ENCODE assay signal across 37 cellular contexts in the genomic region with DNA sequence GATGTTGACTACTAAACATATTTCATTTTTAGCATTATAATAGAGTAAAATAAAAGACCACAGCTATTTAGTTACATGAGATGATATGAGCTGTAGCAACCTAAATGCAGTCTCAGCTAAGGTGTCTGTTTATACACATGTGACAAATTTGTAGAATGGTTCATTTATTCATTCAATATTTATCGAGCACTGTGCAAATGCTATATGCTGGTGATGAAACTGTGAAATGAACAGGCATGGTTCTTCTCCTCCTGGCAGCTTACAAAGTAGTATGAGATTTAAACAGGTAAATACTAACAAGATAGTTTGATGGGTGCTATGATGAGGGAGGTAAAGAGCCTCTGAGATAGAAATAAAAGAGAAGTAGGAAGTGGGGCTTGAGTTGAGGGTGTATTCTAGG.
"Had no signal": no experiment of that assay in that cellular context is flagged by ENCODE, and none has a peak within 500 bp of the region (broad histone marks: within the 10 kb centered on the region; RNA-seq: fewer than 3 reads in every experiment).

No MANE protein-coding gene starts in this region.

- H3K4me1 Mint-ChIP-seq: activated CD4-positive, alpha-beta T cell treated with anti-CD3 and anti-CD28 coated beads for 36 hours; activated CD4-positive, alpha-beta T cell treated with anti-CD3 and anti-CD28 coated beads, Interleukin-2, amount 10 ng/mL, durations not matched to agents 7 days and 5 days; activated naive CD4-positive, alpha-beta T cell treated with anti-CD3 and anti-CD28 coated beads, Interleukin-2, amount 10 ng/mL, durations not matched to agents 7 days and 5 days; activated naive CD4-positive, alpha-beta T cell treated with anti-CD3 and anti-CD28 coated beads, Interleukin-2, amount 50 U/mL, for 24 hours; activated naive CD8-positive, alpha-beta T cell treated with anti-CD3 and anti-CD28 coated beads, Interleukin-2, amount 10 ng/mL, durations not matched to agents 7 days and 5 days; activated naive CD8-positive, alpha-beta T cell treated with anti-CD3 and anti-CD28 coated beads, Interleukin-2, amount 50 U/mL, for 24 hours had no signal

- H3K4me3 Mint-ChIP-seq: activated CD4-positive, alpha-beta memory T cell treated with anti-CD3 and anti-CD28 coated beads, Interleukin-2, amount 10 ng/mL, durations not matched to agents 7 days and 5 days; activated CD4-positive, alpha-beta T cell treated with anti-CD3 and anti-CD28 coated beads for 36 hours; activated CD4-positive, alpha-beta T cell treated with anti-CD3 and anti-CD28 coated beads, Interleukin-2, amount 10 ng/mL, durations not matched to agents 7 days and 5 days; activated CD8-positive, alpha-beta memory T cell treated with anti-CD3 and anti-CD28 coated beads, Interleukin-2, amount 10 ng/mL, durations not matched to agents 7 days and 5 days; activated CD8-positive, alpha-beta T cell treated with anti-CD3 and anti-CD28 coated beads, Interleukin-2, amount 10 ng/mL, durations not matched to agents 7 days and 5 days; activated naive CD4-positive, alpha-beta T cell treated with anti-CD3 and anti-CD28 coated beads, Interleukin-2, amount 10 ng/mL, durations not matched to agents 7 days and 5 days; activated naive CD4-positive, alpha-beta T cell treated with anti-CD3 and anti-CD28 coated beads, Interleukin-2, amount 50 U/mL, for 24 hours; activated naive CD8-positive, alpha-beta T cell; activated naive CD8-positive, alpha-beta T cell treated with anti-CD3 and anti-CD28 coated beads, Interleukin-2, amount 10 ng/mL, durations not matched to agents 7 days and 5 days; activated naive CD8-positive, alpha-beta T cell treated with anti-CD3 and anti-CD28 coated beads, Interleukin-2, amount 50 U/mL, for 24 hours; activated T-cell treated with anti-CD3 and anti-CD28 coated beads, Interleukin-2, amount 50 U/mL, for 24 hours; T-helper 1 cell treated with Interleukin-12 subunit alpha and Interleukin-12 subunit beta and Interleukin-4 antibody, amounts not matched to agents 30 μg/mL and 1 μg/mL, for 36 hours; T-helper 2 cell treated with Interferon-gamma antibody and Interleukin-4, amounts not matched to agents 5 μg/mL and 100 μg/mL, for 36 hours had no signal

- H3K4me1 ChIP-seq: body of pancreas, breast epithelium had no signal

- FAIRE-seq: astrocyte, TTC549 had no signal

- H3K27me3 Mint-ChIP-seq: activated CD4-positive, alpha-beta memory T cell treated with anti-CD3 and anti-CD28 coated beads, Interleukin-2, amount 10 ng/mL, durations not matched to agents 7 days and 5 days; activated CD4-positive, alpha-beta T cell treated with anti-CD3 and anti-CD28 coated beads for 36 hours; activated CD4-positive, alpha-beta T cell treated with anti-CD3 and anti-CD28 coated beads, Interleukin-2, amount 10 ng/mL, durations not matched to agents 7 days and 5 days; activated naive CD4-positive, alpha-beta T cell treated with anti-CD3 and anti-CD28 coated beads, Interleukin-2, amount 10 ng/mL, durations not matched to agents 7 days and 5 days had no signal

- H3K9me3 Mint-ChIP-seq: activated CD4-positive, alpha-beta memory T cell treated with anti-CD3 and anti-CD28 coated beads, Interleukin-2, amount 10 ng/mL, durations not matched to agents 7 days and 5 days; activated CD4-positive, alpha-beta T cell treated with anti-CD3 and anti-CD28 coated beads, Interleukin-2, amount 10 ng/mL, durations not matched to agents 7 days and 5 days; activated naive CD4-positive, alpha-beta T cell treated with anti-CD3 and anti-CD28 coated beads, Interleukin-2, amount 10 ng/mL, durations not matched to agents 7 days and 5 days; activated naive CD4-positive, alpha-beta T cell treated with anti-CD3 and anti-CD28 coated beads, Interleukin-2, amount 50 U/mL, for 24 hours; activated naive CD8-positive, alpha-beta T cell treated with anti-CD3 and anti-CD28 coated beads, Interleukin-2, amount 10 ng/mL, durations not matched to agents 7 days and 5 days; activated naive CD8-positive, alpha-beta T cell treated with anti-CD3 and anti-CD28 coated beads, Interleukin-2, amount 50 U/mL, for 24 hours; activated T-cell treated with anti-CD3 and anti-CD28 coated beads, Interleukin-2, amount 50 U/mL, for 24 hours; activated T-helper 2 cell treated with anti-CD3 and anti-CD28 coated beads, Interferon-gamma antibody, Interleukin-2, Interleukin-4, amounts not matched to agents 10 μg/mL and 5 μg/mL and 100 μg/mL, durations not matched to agents 14 hours and 24 hours and 36 hours; T-helper 1 cell treated with Interleukin-12 subunit alpha and Interleukin-12 subunit beta and Interleukin-4 antibody, amounts not matched to agents 30 μg/mL and 1 μg/mL, for 36 hours; T-helper 2 cell treated with Interferon-gamma antibody and Interleukin-4, amounts not matched to agents 5 μg/mL and 100 μg/mL, for 36 hours had no signal

- H3K36me3 Mint-ChIP-seq: activated CD8-positive, alpha-beta memory T cell treated with anti-CD3 and anti-CD28 coated beads, Interleukin-2, amount 10 ng/mL, durations not matched to agents 7 days and 5 days; activated naive CD4-positive, alpha-beta T cell treated with anti-CD3 and anti-CD28 coated beads, Interleukin-2, amount 10 ng/mL, durations not matched to agents 7 days and 5 days; activated naive CD4-positive, alpha-beta T cell treated with anti-CD3 and anti-CD28 coated beads, Interleukin-2, amount 50 U/mL, for 24 hours; activated naive CD8-positive, alpha-beta T cell; activated naive CD8-positive, alpha-beta T cell treated with anti-CD3 and anti-CD28 coated beads, Interleukin-2, amount 10 ng/mL, durations not matched to agents 7 days and 5 days had no signal

- H3K27ac ChIP-seq: body of pancreas, brain microvascular endothelial cell, breast epithelium, VCaP had no signal

- ATAC-seq: activated CD4-positive, alpha-beta T cell treated with anti-CD3 and anti-CD28 coated beads for 36 hours; activated CD4-positive, CD25-positive, alpha-beta regulatory T cell treated with anti-CD3 and anti-CD28 coated beads, Interleukin-2, amount 50 U/mL, for 24 hours; activated CD8-positive, alpha-beta memory T cell treated with anti-CD3 and anti-CD28 coated beads, Interleukin-2, amount 10 ng/mL, durations not matched to agents 7 days and 5 days; activated CD8-positive, alpha-beta T cell treated with anti-CD3 and anti-CD28 coated beads, Interleukin-2, amount 10 ng/mL, durations not matched to agents 7 days and 5 days; activated naive CD8-positive, alpha-beta T cell treated with anti-CD3 and anti-CD28 coated beads, Interleukin-2, amount 50 U/mL, for 24 hours; body of pancreas had no signal

- H3K27ac Mint-ChIP-seq: activated CD4-positive, alpha-beta memory T cell treated with anti-CD3 and anti-CD28 coated beads, Interleukin-2, amount 10 ng/mL, durations not matched to agents 7 days and 5 days; activated CD4-positive, alpha-beta T cell treated with anti-CD3 and anti-CD28 coated beads for 36 hours; activated CD4-positive, alpha-beta T cell treated with anti-CD3 and anti-CD28 coated beads, Interleukin-2, amount 10 ng/mL, durations not matched to agents 7 days and 5 days; activated CD8-positive, alpha-beta memory T cell treated with anti-CD3 and anti-CD28 coated beads, Interleukin-2, amount 10 ng/mL, durations not matched to agents 7 days and 5 days; activated CD8-positive, alpha-beta T cell treated with anti-CD3 and anti-CD28 coated beads, Interleukin-2, amount 10 ng/mL, durations not matched to agents 7 days and 5 days; activated naive CD4-positive, alpha-beta T cell treated with anti-CD3 and anti-CD28 coated beads, Interleukin-2, amount 10 ng/mL, durations not matched to agents 7 days and 5 days; activated naive CD4-positive, alpha-beta T cell treated with anti-CD3 and anti-CD28 coated beads, Interleukin-2, amount 50 U/mL, for 24 hours; activated naive CD8-positive, alpha-beta T cell; activated naive CD8-positive, alpha-beta T cell treated with anti-CD3 and anti-CD28 coated beads, Interleukin-2, amount 10 ng/mL, durations not matched to agents 7 days and 5 days; activated naive CD8-positive, alpha-beta T cell treated with anti-CD3 and anti-CD28 coated beads, Interleukin-2, amount 50 U/mL, for 24 hours; activated T-cell treated with anti-CD3 and anti-CD28 coated beads, Interleukin-2, amount 50 U/mL, for 24 hours; activated T-helper 2 cell treated with anti-CD3 and anti-CD28 coated beads, Interferon-gamma antibody, Interleukin-2, Interleukin-4, amounts not matched to agents 10 μg/mL and 5 μg/mL and 100 μg/mL, durations not matched to agents 14 hours and 24 hours and 36 hours; T-helper 1 cell treated with Interleukin-12 subunit alpha and Interleukin-12 subunit beta and Interleukin-4 antibody, amounts not matched to agents 30 μg/mL and 1 μg/mL, for 36 hours; T-helper 2 cell treated with Interferon-gamma antibody and Interleukin-4, amounts not matched to agents 5 μg/mL and 100 μg/mL, for 36 hours had no signal

- H3K36me3 ChIP-seq: brain microvascular endothelial cell, breast epithelium had no signal

- H3K27me3 ChIP-seq: body of pancreas, brain microvascular endothelial cell, breast epithelium had no signal

- DNase-seq: activated CD4-positive, alpha-beta memory T cell treated with anti-CD3 and anti-CD28 coated beads, Interleukin-2, amount 10 ng/mL, durations not matched to agents 7 days and 5 days; activated CD4-positive, alpha-beta T cell treated with anti-CD3 and anti-CD28 coated beads for 1 hour; activated CD4-positive, alpha-beta T cell treated with anti-CD3 and anti-CD28 coated beads for 36 hours; activated CD4-positive, alpha-beta T cell treated with anti-CD3 and anti-CD28 coated beads for 48 hours; activated CD4-positive, alpha-beta T cell treated with anti-CD3 and anti-CD28 coated beads, Interleukin-2, amount 10 ng/mL, durations not matched to agents 7 days and 5 days; activated CD4-positive, alpha-beta T cell treated with anti-CD3 and anti-CD28 coated beads, Interleukin-2, amount 50 U/mL, for 48 hours; activated CD4-positive, CD25-positive, alpha-beta regulatory T cell; activated CD8-positive, alpha-beta memory T cell treated with anti-CD3 and anti-CD28 coated beads for 24 hours; activated CD8-positive, alpha-beta memory T cell treated with anti-CD3 and anti-CD28 coated beads, Interleukin-2, amount 10 ng/mL, durations not matched to agents 7 days and 5 days; activated CD8-positive, alpha-beta memory T cell treated with anti-CD3 and anti-CD28 coated beads, Interleukin-2, amount 50 U/mL, for 48 hours; activated CD8-positive, alpha-beta T cell treated with anti-CD3 and anti-CD28 coated beads, Interleukin-2, amount 10 ng/mL, durations not matched to agents 7 days and 5 days; activated effector memory CD4-positive, alpha-beta T cell treated with Interleukin-2 at 50 U/mL for 16 hours; activated gamma-delta T cell; activated naive CD4-positive, alpha-beta T cell treated with anti-CD3 and anti-CD28 coated beads, Interleukin-2, amount 10 ng/mL, durations not matched to agents 7 days and 5 days; activated naive CD4-positive, alpha-beta T cell treated with Interleukin-2 at 50 U/mL for 16 hours; activated naive CD8-positive, alpha-beta T cell treated with anti-CD3 and anti-CD28 coated beads, Interleukin-2, amount 10 ng/mL, durations not matched to agents 7 days and 5 days; activated naive CD8-positive, alpha-beta T cell treated with anti-CD3 and anti-CD28 coated beads, Interleukin-2, amount 50 U/mL, for 24 hours; activated T-cell treated with anti-CD3 and anti-CD28 coated beads, Interleukin-2, amount 50 U/mL, for 24 hours; activated T-cell treated with anti-CD3 and anti-CD28 coated beads, Interleukin-2, amount 50 U/mL, for 48 hours; amniotic stem cell; aorta; body of pancreas; brain microvascular endothelial cell; central memory CD4-positive, alpha-beta T cell; T-helper 1 cell; T-helper 2 cell; T-helper 9 cell had no signal

- H3K4me3 ChIP-seq: body of pancreas, breast epithelium had no signal

- H3K9me3 ChIP-seq: body of pancreas, breast epithelium had no signal
